In the genomic region with DNA sequence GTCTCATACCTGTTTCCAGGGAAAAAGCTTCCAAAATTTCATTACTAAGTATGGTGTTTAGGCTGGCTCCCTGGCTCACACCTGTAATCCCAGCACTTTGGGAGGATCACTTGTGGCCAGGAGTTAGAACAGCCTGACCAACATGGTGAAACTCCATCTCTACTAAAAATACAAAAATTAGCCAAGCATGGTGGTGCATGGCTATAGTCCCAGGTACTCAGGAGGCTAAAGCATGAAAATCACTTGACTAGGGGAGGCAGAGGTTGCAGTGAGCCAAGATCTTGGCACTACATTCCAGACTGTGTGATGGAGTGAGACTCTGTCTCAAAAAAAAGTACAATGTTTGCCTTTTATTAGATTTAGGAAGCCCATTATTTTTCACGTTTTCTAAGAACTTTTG, we compare ENCODE assay signal across 23 cellular contexts.
"Had no signal": no experiment of that assay in that cellular context is flagged by ENCODE, and none has a peak within 500 bp of the region (broad histone marks: within the 10 kb centered on the region; RNA-seq: fewer than 3 reads in every experiment).

No MANE protein-coding gene starts in this region.

- H3K9me3 ChIP-seq: colonic mucosa, esophagus muscularis mucosa, esophagus squamous epithelium, gastrocnemius medialis, gastroesophageal sphincter, heart left ventricle, heart right ventricle had no signal

- H3K4me1 ChIP-seq: colonic mucosa, esophagus muscularis mucosa, esophagus squamous epithelium, foreskin keratinocyte, gastrocnemius medialis, gastroesophageal sphincter, heart left ventricle, heart right ventricle had no signal

- H3K27me3 ChIP-seq: colonic mucosa, dorsolateral prefrontal cortex, esophagus muscularis mucosa, esophagus squamous epithelium, foreskin keratinocyte, gastrocnemius medialis, gastroesophageal sphincter, heart left ventricle, heart right ventricle had no signal

- H3K27ac ChIP-seq: colonic mucosa, coronary artery, epithelial cell of prostate, esophagus muscularis mucosa, esophagus squamous epithelium, foreskin keratinocyte, gastrocnemius medialis, gastroesophageal sphincter, heart left ventricle, heart right ventricle had no signal

- H3K4me3 ChIP-seq: colonic mucosa, coronary artery, dorsolateral prefrontal cortex, esophagus muscularis mucosa, esophagus squamous epithelium, gastrocnemius medialis, gastroesophageal sphincter, heart left ventricle, heart right ventricle had no signal

- DNase-seq: colonic mucosa; cortex of kidney; dermis blood vessel endothelial cell; dorsolateral prefrontal cortex; effector CD4-positive, alpha-beta T cell; effector CD8-positive, alpha-beta T cell; effector memory CD4-positive, alpha-beta T cell; effector memory CD8-positive, alpha-beta T cell; endodermal cell; erythroblast; esophagus squamous epithelium; foreskin fibroblast; foreskin keratinocyte; foreskin melanocyte; gastrocnemius medialis; glutamatergic neuron; head of caudate nucleus; heart left ventricle; heart right ventricle had no signal

- H3K36me3 ChIP-seq: colonic mucosa, esophagus muscularis mucosa, esophagus squamous epithelium, gastrocnemius medialis, gastroesophageal sphincter, heart left ventricle, heart right ventricle had no signal
